ENCODE assay signal across 8 cellular contexts in the genomic region with DNA sequence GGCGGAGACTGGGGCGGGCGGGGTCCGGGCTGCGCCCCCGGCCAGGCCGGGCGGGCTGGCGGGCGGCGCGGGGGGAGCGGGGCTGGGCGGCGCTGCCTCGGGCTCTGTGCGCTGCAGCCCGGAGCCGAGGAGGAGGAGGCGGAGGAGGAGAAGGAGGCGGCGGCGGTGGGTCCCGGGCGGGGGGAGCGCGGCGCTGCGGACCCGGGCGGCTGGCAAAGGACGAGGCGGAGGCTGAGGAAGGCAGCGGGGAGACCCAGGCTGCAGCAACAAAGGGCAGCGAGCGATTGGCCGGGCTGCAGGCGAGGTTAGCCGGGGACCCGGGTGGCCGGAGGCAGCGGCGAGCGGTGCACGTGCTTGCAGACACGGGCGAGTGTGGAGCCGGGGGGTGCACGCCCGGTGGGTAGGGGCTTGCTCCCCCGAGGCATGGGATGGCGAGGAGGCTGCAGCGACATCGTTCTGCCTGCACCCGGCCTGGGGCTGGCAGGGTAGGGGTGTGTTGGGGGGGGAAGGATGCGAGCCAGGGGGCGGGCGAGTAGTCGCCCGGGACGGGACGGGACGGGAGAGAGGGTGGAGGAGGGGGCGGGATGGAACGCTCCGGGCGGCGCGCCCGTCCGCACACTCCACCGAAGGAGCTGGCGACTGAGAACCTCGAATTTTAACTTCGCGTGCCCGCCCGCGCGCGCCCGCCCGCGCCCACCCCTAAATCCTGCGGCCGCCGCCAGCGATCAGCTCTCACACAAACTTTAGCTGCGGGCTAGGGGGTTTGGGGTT. TPM values are rescaled to one million over a fixed set of nuclear protein-coding genes. Genes with fewer than 3 reads are reported as not detected.
DNase-seq lines count a peak whose midpoint lies in the region; ATAC-seq and TF ChIP-seq lines count a peak whose summit lies in the region.

No MANE protein-coding gene starts in this region.

- H4K5ac ChIP-seq in IMR-90 (ENCODE audit: low read depth, low read length) = peak overlapping the region; percentile 60

- peak overlapping the region; percentile 15; the same call in 1 of the 2 replicates for H3K18ac ChIP-seq in IMR-90 (ENCODE audit: low read depth, low read length)

- H2BK120ac ChIP-seq in IMR-90 (ENCODE audit: low read depth, low read length) = peak overlapping the region; percentile 52; the same call in 1 of the 2 replicates

- H2AK9ac ChIP-seq in IMR-90 (replicated peaks; ENCODE audit: low read depth, low read length, poor library complexity) = peak overlapping the region; percentile 46

- CTCF ChIA-PET in IMR-90 (lab: Yijun Ruan, JAX) = interaction anchor here (0.7 to 0.8 kb wide), 2 partner anchors 396 to 410 kb away, joined by 3 read pairs; partner anchors contain the start of gene COMTD1

- TF ChIP-seq CTCF in 22Rv1 (IDR thresholded peaks at IDR 0.05) (no peak), GM13977 (IDR thresholded peaks at IDR 0.05; ENCODE audit: extremely low read depth, insufficient read depth, missing control alignments) (no peak), IMR-90 (conservative IDR thresholded peaks at IDR 0.05; ENCODE audit: low read depth, low read length) (no peak)

- no peaks in the 10 kb centered on the region for H3K9me3 ChIP-seq in IMR-90 (ENCODE audit: control insufficient read depth, insufficient read depth, low read length)
- H3K9me3 ChIP-seq in mesodermal cell (ENCODE audit: control insufficient read depth, low read length) = no peaks in the 10 kb centered on the region

- H3K9me1 ChIP-seq in IMR-90 (ENCODE audit: insufficient read depth, low read length) = peaks cover 23% of the 10 kb centered on the region

- no peaks in the 10 kb centered on the region for H3K36me3 ChIP-seq in IMR-90 (ENCODE audit: control insufficient read depth, insufficient read depth, low read length)
- no peaks in the 10 kb centered on the region for H3K36me3 ChIP-seq in mesodermal cell (ENCODE audit: control insufficient read depth, insufficient read depth, low read length)

- peak overlapping the region; percentile 70; the same call in 1 of the 2 replicates for H2AK5ac ChIP-seq in IMR-90 (ENCODE audit: low read depth, low read length)

- ATAC-seq in IMR-90 (ENCODE audit: low read depth) = peak; percentile 31
- ATAC-seq in GM21825 (IDR thresholded peaks at IDR 0.05; ENCODE audit: unreplicated experiment) = no peak

- TF ChIP-seq POLR2A in IMR-90 (IDR thresholded peaks at IDR 0.05; ENCODE audit: low read depth, low read length) = no peak

- H2AFZ ChIP-seq in IMR-90 (replicated peaks; ENCODE audit: low read length, poor library complexity) = peak overlapping the region; percentile 98

- H2BK20ac ChIP-seq in IMR-90 (ENCODE audit: low read depth, low read length) = no peak overlapping the region

- DNase-seq in GM13977 (ENCODE audit: low spot score) (peak; percentile 71), IMR-90 (no peak)
- DNase-seq in activated CD4-positive, CD25-positive, alpha-beta regulatory T cell treated with anti-CD3 and anti-CD28 coated beads, Interleukin-2, amount 50 U/mL, for 72 hours = peak; percentile 67
- peak; percentile 54 for DNase-seq in effector CD8-positive, alpha-beta T cell (lab: John Stamatoyannopoulos, UW)
- DNase-seq in stimulated activated naive CD4-positive, alpha-beta T cell treated with Interleukin-2 at 50 U/mL for 16 hours (lab: John Stamatoyannopoulos, UW) = peak; percentile 58

- intact Hi-C loops in IMR-90 (cut with micrococcal nuclease) = loop anchor here (1.0 to 10.0 kb wide), 5 partner anchors 57 to 559 kb away; partner anchors contain the start of gene COMTD1

- H3K9ac ChIP-seq in IMR-90 (ENCODE audit: low read depth, low read length) = peak overlapping the region; percentile 100

- no peak overlapping the region for H2BK15ac ChIP-seq in IMR-90 (ENCODE audit: low read depth, low read length)

- peak overlapping the region; percentile 85 for H3K14ac ChIP-seq in IMR-90 (replicated peaks; ENCODE audit: low read depth, low read length)

- peak overlapping the region; percentile 84 for H3K4ac ChIP-seq in IMR-90 (ENCODE audit: low read depth, low read length)

- peak overlapping the region; percentile 78 for H4K91ac ChIP-seq in IMR-90 (ENCODE audit: insufficient read depth, low read depth, low read length)

- no peak overlapping the region for H3K56ac ChIP-seq in IMR-90 (ENCODE audit: extremely low read depth, insufficient read depth, low read length)

- peak overlapping the region; percentile 98 for H2BK5ac ChIP-seq in IMR-90 (ENCODE audit: low read depth, low read length, poor library complexity, severe bottlenecking)

- H3K27ac ChIP-seq in 22Rv1 (peak overlapping the region; percentile 88), IMR-90 (ENCODE audit: insufficient read depth, low read length) (peak overlapping the region; percentile 100), mesodermal cell (ENCODE audit: low read depth, low read length, severe bottlenecking) (peak overlapping the region; percentile 86)

- H3K79me1 ChIP-seq in IMR-90 (ENCODE audit: low read depth in 1 of 2, low read length in 2 of 2) = peaks cover 21 to 35% of the 10 kb centered on the region in 2 experiments

- peaks cover 19% of the 10 kb centered on the region for H3K4me1 ChIP-seq in IMR-90 (ENCODE audit: control insufficient read depth, insufficient read depth, low read length)
- H3K4me1 ChIP-seq in mesodermal cell (ENCODE audit: control insufficient read depth, insufficient read depth, low read length, poor library complexity, severe bottlenecking) = peaks cover 7% of the 10 kb centered on the region

- peaks cover 18% of the 10 kb centered on the region for H4K20me1 ChIP-seq in IMR-90 (ENCODE audit: insufficient read depth, low read length)

- dilution Hi-C loops in IMR-90 (cut with HindIII; ENCODE audit: low sequenced_read_pairs, unreplicated experiment) = no loop called here

- in situ Hi-C loops in GM13977 (cut with MboI; ENCODE audit: low pct_unique_long_range_greater_than_20kb, low sequenced_read_pairs, unreplicated experiment) (no loop called here), IMR-90 (cut with MboI; ENCODE audit: low sequenced_read_pairs) (no loop called here)

- H4K8ac ChIP-seq in IMR-90 (ENCODE audit: low read depth in 2 of 2, low read length in 2 of 2) = peak overlapping the region; percentile 49 to 68; a peak in 3 of 4 replicates

- no peaks in the 10 kb centered on the region for H3K27me3 ChIP-seq in IMR-90 (ENCODE audit: control insufficient read depth, insufficient read depth, low read length)

- 1% methylated on average over 26 of the region's 89 CpGs; no CpG with 5 or more reads in 1 of the 2 experiments for WGBS in IMR-90 (ENCODE audit: extremely low coverage in 2 of 2, insufficient read length in 1 of 2), 2 experiments
- 0% methylated on average over 23 to 49 of the region's 89 CpGs for WGBS in mesodermal cell (ENCODE audit: insufficient coverage in 2 of 2), 2 experiments

- TF ChIP-seq RAD21 in IMR-90 (IDR thresholded peaks at IDR 0.05; ENCODE audit: low read length) = peak; percentile 18; the same call in 1 of the 2 replicates

- no TSS peak for BruUV-seq in IMR-90 (replicated peaks; lab: Mats Ljungman, UMichigan)

- POLR2A ChIA-PET in IMR-90 (lab: Charles Lee; ENCODE audit: unreplicated experiment) = interaction anchor here (0.6 to 1.6 kb wide), 5 partner anchors 31 to 418 kb away, joined by 3 to 11 read pairs (median 6); no protein-coding TSS in a partner anchor

- peak overlapping the region; percentile 41 for H3K23ac ChIP-seq in IMR-90 (ENCODE audit: low read depth, low read length)

- H3K4me3 ChIP-seq in IMR-90 (ENCODE audit: insufficient read depth, low read depth, low read length) (peak overlapping the region; percentile 97), mesodermal cell (ENCODE audit: extremely low read depth, insufficient read depth, low read length, poor library complexity, severe bottlenecking) (peak overlapping the region; percentile 88)

- peak overlapping the region; percentile 70 for H3K4me2 ChIP-seq in IMR-90 (ENCODE audit: low read depth, low read length)

TF ChIP-seq in IMR-90, 13 proteins besides CTCF, POLR2A, EP300 and RAD21:
- TF ChIP-seq BHLHE40 (IDR thresholded peaks at IDR 0.05; ENCODE audit: low read depth, low read length) (peak; percentile 86), NFE2L2 (IDR thresholded peaks at IDR 0.05; ENCODE audit: low read depth, low read length) (no peak), CHD1 (IDR thresholded peaks at IDR 0.05; ENCODE audit: low read depth, low read length) (no peak), MXI1 (IDR thresholded peaks at IDR 0.05; ENCODE audit: borderline replicate concordance, low read depth, low read length) (peak; percentile 79; the same call in 1 of the 2 replicates)

RNA-seq across cellular contexts. Expression of gene KAT6B, which starts 0.8 kb away (rescaled TPM):
- 27.8 and 28.1 TPM in 2 replicates for total RNA-seq in IMR-90 (2012; rRNA removed)
- 8.1 and 8.8 TPM in 2 replicates for polyA plus RNA-seq in IMR-90 (2012; rRNA removed)
- polyA plus RNA-seq in IMR-90 (2012; cell fraction: cytosol; rRNA removed) = 3.6 and 4.2 TPM in 2 replicates
- 9.0 and 13.6 TPM in 2 replicates for polyA plus RNA-seq in IMR-90 (2012; cell fraction: nucleus; rRNA removed; ENCODE audit: low replicate concordance)
- polyA plus RNA-seq in mesodermal cell (2013, experiment 1 of 2) = 9.3 TPM
- 10.6 TPM for polyA plus RNA-seq in mesodermal cell (2013, experiment 2 of 2)
